ENCODE assay signal across 1 cellular context in the genomic region with DNA sequence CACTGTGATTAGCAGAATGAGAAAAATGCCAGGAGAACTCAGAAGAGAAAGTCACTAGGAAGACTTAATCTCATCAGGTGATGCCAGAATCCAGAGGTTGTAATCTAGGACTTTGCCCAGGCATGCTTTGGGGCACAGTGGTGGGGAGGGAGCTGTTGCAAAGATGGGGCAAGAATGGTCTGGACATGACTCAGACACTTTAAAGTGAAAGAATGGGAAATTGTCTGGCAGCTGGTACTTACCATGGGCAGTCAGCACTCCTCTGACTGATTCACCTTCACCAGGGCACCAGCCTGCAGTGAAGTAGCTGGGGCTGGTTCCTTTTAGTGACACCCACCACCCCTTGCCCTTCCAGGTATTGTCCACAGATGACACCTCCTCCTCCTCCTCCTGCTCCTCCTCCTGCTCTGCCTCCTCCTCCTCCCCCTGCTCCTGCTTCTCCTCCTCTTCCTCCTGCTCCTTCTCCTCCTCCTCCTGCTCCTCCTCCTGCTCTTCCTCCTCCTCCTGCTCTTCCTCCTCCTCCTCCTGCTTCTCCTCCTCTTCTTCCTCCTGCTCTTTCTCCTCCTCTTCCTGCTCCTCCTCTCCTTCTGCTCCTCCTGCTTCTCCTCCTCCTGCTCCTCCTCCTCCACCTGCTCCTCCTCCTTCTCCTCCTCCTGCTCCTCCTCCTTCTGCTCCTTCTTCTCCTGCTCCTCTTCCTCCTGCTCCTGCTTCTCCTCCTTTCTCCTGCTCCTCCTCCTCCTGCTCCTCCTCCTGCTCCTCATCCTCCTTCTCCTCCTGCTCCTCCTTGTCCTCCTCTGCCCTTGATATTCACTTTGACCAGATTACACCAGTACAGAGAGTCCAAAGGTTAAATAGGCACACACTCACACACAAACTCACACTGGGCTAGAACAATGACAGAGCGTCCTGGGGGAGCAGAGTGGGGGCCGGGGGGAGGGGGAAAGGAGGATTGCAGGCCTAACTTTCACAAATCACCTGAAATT.
TF ChIP-seq lines count a peak whose summit lies in the region.

A gene (minus strand): TSS at position 379 of the 983 bp plus-strand sequence. CDS start 8,739 bp downstream, outside the sequence.

TF ChIP-seq in HEK293, 187 proteins besides CTCF, POLR2A, EP300 and RAD21 (continued from another document and continues in another):
- TF ChIP-seq, protein P1, sequence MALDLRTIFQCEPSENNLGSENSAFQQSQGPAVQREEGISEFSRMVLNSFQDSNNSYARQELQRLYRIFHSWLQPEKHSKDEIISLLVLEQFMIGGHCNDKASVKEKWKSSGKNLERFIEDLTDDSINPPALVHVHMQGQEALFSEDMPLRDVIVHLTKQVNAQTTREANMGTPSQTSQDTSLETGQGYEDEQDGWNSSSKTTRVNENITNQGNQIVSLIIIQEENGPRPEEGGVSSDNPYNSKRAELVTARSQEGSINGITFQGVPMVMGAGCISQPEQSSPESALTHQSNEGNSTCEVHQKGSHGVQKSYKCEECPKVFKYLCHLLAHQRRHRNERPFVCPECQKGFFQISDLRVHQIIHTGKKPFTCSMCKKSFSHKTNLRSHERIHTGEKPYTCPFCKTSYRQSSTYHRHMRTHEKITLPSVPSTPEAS (tag by site-specific recombination; IDR thresholded peaks at IDR 0.05): peak; percentile 16; the same call in 1 of the 2 replicates
- TF ChIP-seq ZNF549 (tag by site-specific recombination; IDR thresholded peaks at IDR 0.05) (no peak), ZNF175 (tag by site-specific recombination; IDR thresholded peaks at IDR 0.05) (no peak), ZNF121 (tag by site-specific recombination; IDR thresholded peaks at IDR 0.05) (no peak), ZNF707 (tag by site-specific recombination; IDR thresholded peaks at IDR 0.05) (no peak), ZNF423 (tag by site-specific recombination; IDR thresholded peaks at IDR 0.05) (no peak), HOXD13 (CRISPR knock-in tag; IDR thresholded peaks at IDR 0.05; ENCODE audit: borderline replicate concordance) (no peak), SCRT1 (tag by site-specific recombination; IDR thresholded peaks at IDR 0.05; ENCODE audit: borderline replicate concordance) (no peak), ZNF529 (tag by site-specific recombination; IDR thresholded peaks at IDR 0.05; ENCODE audit: insufficient replicate concordance) (no peak), ZNF112 (tag by site-specific recombination; IDR thresholded peaks at IDR 0.05) (0 out of 2 replicates have a peak, but pooled peaks have one; percentile 17), ZBTB21 (tag by site-specific recombination; IDR thresholded peaks at IDR 0.05) (no peak), ZNF48 (tag by site-specific recombination; IDR thresholded peaks at IDR 0.05) (no peak), ZNF510 (tag by site-specific recombination; IDR thresholded peaks at IDR 0.05; ENCODE audit: insufficient replicate concordance) (no peak), ZNF561 (tag by site-specific recombination; IDR thresholded peaks at IDR 0.05; ENCODE audit: borderline replicate concordance) (no peak), ZNF621 (tag by site-specific recombination; IDR thresholded peaks at IDR 0.05) (peak; percentile 79; the same call in 1 of the 2 replicates), ZSCAN30 (tag by site-specific recombination; IDR thresholded peaks at IDR 0.05) (no peak), ZNF701 (tag by site-specific recombination; IDR thresholded peaks at IDR 0.05) (no peak; the same call in 1 of the 2 replicates)
- TF ChIP-seq, protein P2, sequence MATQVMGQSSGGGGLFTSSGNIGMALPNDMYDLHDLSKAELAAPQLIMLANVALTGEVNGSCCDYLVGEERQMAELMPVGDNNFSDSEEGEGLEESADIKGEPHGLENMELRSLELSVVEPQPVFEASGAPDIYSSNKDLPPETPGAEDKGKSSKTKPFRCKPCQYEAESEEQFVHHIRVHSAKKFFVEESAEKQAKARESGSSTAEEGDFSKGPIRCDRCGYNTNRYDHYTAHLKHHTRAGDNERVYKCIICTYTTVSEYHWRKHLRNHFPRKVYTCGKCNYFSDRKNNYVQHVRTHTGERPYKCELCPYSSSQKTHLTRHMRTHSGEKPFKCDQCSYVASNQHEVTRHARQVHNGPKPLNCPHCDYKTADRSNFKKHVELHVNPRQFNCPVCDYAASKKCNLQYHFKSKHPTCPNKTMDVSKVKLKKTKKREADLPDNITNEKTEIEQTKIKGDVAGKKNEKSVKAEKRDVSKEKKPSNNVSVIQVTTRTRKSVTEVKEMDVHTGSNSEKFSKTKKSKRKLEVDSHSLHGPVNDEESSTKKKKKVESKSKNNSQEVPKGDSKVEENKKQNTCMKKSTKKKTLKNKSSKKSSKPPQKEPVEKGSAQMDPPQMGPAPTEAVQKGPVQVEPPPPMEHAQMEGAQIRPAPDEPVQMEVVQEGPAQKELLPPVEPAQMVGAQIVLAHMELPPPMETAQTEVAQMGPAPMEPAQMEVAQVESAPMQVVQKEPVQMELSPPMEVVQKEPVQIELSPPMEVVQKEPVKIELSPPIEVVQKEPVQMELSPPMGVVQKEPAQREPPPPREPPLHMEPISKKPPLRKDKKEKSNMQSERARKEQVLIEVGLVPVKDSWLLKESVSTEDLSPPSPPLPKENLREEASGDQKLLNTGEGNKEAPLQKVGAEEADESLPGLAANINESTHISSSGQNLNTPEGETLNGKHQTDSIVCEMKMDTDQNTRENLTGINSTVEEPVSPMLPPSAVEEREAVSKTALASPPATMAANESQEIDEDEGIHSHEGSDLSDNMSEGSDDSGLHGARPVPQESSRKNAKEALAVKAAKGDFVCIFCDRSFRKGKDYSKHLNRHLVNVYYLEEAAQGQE (tag by site-specific recombination; IDR thresholded peaks at IDR 0.05): no peak
- TF ChIP-seq, protein P3, sequence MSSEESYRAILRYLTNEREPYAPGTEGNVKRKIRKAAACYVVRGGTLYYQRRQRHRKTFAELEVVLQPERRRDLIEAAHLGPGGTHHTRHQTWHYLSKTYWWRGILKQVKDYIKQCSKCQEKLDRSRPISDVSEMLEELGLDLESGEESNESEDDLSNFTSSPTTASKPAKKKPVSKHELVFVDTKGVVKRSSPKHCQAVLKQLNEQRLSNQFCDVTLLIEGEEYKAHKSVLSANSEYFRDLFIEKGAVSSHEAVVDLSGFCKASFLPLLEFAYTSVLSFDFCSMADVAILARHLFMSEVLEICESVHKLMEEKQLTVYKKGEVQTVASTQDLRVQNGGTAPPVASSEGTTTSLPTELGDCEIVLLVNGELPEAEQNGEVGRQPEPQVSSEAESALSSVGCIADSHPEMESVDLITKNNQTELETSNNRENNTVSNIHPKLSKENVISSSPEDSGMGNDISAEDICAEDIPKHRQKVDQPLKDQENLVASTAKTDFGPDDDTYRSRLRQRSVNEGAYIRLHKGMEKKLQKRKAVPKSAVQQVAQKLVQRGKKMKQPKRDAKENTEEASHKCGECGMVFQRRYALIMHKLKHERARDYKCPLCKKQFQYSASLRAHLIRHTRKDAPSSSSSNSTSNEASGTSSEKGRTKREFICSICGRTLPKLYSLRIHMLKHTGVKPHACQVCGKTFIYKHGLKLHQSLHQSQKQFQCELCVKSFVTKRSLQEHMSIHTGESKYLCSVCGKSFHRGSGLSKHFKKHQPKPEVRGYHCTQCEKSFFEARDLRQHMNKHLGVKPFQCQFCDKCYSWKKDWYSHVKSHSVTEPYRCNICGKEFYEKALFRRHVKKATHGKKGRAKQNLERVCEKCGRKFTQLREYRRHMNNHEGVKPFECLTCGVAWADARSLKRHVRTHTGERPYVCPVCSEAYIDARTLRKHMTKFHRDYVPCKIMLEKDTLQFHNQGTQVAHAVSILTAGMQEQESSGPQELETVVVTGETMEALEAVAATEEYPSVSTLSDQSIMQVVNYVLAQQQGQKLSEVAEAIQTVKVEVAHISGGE (tag by site-specific recombination; conservative IDR thresholded peaks at IDR 0.05; ENCODE audit: low read depth): 0 out of 2 replicates have a peak, but pooled peaks have one; percentile 18
- TF ChIP-seq, protein P4, sequence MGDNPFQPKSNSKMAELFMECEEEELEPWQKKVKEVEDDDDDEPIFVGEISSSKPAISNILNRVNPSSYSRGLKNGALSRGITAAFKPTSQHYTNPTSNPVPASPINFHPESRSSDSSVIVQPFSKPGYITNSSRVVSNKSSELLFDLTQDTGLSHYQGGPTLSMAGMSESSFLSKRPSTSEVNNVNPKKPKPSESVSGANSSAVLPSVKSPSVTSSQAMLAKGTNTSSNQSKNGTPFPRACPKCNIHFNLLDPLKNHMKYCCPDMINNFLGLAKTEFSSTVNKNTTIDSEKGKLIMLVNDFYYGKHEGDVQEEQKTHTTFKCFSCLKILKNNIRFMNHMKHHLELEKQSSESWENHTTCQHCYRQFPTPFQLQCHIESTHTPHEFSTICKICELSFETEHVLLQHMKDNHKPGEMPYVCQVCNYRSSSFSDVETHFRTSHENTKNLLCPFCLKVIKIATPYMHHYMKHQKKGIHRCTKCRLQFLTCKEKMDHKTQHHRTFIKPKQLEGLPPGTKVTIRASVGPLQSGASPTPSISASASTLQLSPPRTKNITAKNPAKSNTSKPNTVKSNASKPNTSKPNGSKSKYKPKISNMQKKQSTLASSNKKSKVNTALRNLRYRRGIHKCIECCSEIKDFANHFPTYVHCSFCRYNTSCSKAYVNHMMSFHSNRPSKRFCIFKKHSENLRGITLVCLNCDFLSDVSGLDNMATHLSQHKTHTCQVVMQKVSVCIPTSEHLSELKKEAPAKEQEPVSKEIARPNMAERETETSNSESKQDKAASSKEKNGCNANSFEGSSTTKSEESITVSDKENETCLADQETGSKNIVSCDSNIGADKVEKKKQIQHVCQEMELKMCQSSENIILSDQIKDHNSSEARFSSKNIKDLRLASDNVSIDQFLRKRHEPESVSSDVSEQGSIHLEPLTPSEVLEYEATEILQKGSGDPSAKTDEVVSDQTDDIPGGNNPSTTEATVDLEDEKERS (tag by site-specific recombination; IDR thresholded peaks at IDR 0.05): no peak
- TF ChIP-seq, protein P5, sequence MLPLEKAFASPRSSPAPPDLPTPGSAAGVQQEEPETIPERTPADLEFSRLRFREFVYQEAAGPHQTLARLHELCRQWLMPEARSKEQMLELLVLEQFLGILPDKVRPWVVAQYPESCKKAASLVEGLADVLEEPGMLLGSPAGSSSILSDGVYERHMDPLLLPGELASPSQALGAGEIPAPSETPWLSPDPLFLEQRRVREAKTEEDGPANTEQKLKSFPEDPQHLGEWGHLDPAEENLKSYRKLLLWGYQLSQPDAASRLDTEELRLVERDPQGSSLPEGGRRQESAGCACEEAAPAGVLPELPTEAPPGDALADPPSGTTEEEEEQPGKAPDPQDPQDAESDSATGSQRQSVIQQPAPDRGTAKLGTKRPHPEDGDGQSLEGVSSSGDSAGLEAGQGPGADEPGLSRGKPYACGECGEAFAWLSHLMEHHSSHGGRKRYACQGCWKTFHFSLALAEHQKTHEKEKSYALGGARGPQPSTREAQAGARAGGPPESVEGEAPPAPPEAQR (tag by site-specific recombination; IDR thresholded peaks at IDR 0.05): no peak
- TF ChIP-seq, protein P6, sequence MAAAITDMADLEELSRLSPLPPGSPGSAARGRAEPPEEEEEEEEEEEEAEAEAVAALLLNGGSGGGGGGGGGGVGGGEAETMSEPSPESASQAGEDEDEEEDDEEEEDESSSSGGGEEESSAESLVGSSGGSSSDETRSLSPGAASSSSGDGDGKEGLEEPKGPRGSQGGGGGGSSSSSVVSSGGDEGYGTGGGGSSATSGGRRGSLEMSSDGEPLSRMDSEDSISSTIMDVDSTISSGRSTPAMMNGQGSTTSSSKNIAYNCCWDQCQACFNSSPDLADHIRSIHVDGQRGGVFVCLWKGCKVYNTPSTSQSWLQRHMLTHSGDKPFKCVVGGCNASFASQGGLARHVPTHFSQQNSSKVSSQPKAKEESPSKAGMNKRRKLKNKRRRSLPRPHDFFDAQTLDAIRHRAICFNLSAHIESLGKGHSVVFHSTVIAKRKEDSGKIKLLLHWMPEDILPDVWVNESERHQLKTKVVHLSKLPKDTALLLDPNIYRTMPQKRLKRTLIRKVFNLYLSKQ (tag by site-specific recombination; IDR thresholded peaks at IDR 0.05; ENCODE audit: borderline replicate concordance): no peak
- TF ChIP-seq, protein P7, sequence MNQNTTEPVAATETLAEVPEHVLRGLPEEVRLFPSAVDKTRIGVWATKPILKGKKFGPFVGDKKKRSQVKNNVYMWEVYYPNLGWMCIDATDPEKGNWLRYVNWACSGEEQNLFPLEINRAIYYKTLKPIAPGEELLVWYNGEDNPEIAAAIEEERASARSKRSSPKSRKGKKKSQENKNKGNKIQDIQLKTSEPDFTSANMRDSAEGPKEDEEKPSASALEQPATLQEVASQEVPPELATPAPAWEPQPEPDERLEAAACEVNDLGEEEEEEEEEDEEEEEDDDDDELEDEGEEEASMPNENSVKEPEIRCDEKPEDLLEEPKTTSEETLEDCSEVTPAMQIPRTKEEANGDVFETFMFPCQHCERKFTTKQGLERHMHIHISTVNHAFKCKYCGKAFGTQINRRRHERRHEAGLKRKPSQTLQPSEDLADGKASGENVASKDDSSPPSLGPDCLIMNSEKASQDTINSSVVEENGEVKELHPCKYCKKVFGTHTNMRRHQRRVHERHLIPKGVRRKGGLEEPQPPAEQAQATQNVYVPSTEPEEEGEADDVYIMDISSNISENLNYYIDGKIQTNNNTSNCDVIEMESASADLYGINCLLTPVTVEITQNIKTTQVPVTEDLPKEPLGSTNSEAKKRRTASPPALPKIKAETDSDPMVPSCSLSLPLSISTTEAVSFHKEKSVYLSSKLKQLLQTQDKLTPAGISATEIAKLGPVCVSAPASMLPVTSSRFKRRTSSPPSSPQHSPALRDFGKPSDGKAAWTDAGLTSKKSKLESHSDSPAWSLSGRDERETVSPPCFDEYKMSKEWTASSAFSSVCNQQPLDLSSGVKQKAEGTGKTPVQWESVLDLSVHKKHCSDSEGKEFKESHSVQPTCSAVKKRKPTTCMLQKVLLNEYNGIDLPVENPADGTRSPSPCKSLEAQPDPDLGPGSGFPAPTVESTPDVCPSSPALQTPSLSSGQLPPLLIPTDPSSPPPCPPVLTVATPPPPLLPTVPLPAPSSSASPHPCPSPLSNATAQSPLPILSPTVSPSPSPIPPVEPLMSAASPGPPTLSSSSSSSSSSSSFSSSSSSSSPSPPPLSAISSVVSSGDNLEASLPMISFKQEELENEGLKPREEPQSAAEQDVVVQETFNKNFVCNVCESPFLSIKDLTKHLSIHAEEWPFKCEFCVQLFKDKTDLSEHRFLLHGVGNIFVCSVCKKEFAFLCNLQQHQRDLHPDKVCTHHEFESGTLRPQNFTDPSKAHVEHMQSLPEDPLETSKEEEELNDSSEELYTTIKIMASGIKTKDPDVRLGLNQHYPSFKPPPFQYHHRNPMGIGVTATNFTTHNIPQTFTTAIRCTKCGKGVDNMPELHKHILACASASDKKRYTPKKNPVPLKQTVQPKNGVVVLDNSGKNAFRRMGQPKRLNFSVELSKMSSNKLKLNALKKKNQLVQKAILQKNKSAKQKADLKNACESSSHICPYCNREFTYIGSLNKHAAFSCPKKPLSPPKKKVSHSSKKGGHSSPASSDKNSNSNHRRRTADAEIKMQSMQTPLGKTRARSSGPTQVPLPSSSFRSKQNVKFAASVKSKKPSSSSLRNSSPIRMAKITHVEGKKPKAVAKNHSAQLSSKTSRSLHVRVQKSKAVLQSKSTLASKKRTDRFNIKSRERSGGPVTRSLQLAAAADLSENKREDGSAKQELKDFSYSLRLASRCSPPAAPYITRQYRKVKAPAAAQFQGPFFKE (tag by site-specific recombination; IDR thresholded peaks at IDR 0.05; ENCODE audit: borderline replicate concordance): no peak
- TF ChIP-seq, protein P8, sequence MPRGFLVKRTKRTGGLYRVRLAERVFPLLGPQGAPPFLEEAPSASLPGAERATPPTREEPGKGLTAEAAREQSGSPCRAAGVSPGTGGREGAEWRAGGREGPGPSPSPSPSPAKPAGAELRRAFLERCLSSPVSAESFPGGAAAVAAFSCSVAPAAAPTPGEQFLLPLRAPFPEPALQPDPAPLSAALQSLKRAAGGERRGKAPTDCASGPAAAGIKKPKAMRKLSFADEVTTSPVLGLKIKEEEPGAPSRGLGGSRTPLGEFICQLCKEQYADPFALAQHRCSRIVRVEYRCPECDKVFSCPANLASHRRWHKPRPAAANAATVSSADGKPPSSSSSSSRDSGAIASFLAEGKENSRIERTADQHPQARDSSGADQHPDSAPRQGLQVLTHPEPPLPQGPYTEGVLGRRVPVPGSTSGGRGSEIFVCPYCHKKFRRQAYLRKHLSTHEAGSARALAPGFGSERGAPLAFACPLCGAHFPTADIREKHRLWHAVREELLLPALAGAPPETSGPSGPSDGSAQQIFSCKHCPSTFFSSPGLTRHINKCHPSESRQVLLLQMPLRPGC (tag by site-specific recombination; IDR thresholded peaks at IDR 0.05): no peak
